Comparison of ENCODE assay signal across 13 cellular contexts in the genomic region with DNA sequence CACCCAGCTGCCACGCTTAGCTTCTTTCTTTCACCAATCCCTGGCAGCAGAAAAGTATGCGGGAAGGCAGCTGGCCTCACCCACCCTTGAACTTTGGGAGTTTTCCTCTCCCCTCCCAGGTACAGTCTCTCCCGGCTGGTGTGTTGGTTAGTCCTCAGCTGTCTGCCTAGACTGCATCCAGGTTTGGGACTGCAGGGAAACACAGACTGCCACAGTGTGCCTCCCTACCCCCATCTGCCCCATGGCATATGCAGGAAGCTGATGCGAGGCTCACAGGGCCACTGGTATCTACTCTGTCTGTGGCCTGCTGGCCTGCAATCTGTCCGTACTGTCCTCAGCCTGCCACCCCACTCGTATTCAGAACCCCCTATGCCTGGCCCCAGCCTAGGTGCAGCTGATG. TPM values are rescaled to one million over a fixed set of nuclear protein-coding genes. Genes with fewer than 3 reads are reported as not detected.
DNase-seq lines count a peak whose midpoint lies in the region; ATAC-seq, FAIRE-seq and TF ChIP-seq lines count a peak whose summit lies in the region.
"Had no signal": no experiment of that assay in that cellular context is flagged by ENCODE, and none has a peak within 500 bp of the region (broad histone marks: within the 10 kb centered on the region; RNA-seq: fewer than 3 reads in every experiment).

No MANE protein-coding gene starts in this region.

- CTCF ChIA-PET in HEK293T (lab: Yijun Ruan, JAX): no interaction called here

- peak overlapping the region; percentile 94 for H3K9ac ChIP-seq in keratinocyte (ENCODE audit: control insufficient read depth, extremely low read depth, insufficient read depth, low read length)

- intact Hi-C loops in adrenal gland (cut with DNase I) (no loop called here), gastrocnemius medialis (cut with DNase I; ENCODE audit: low total_unique reads) (no loop called here)

- no peak overlapping the region for H3K27ac ChIP-seq in CD4-positive, CD25-positive, alpha-beta regulatory T cell (ENCODE audit: insufficient read depth, low read length, poor library complexity, severe bottlenecking)
- H3K27ac ChIP-seq in adrenal gland: peak overlapping the region in 4 of 5 donors; percentile 29 to 93 (median 85)
- H3K27ac ChIP-seq in keratinocyte (ENCODE audit: control insufficient read depth, insufficient read depth, low read length): peak overlapping the region; percentile 87
- H3K27ac ChIP-seq in gastrocnemius medialis: peak overlapping the region in 3 of 4 donors; percentile 81 to 85 (median 82)
- H3K27ac ChIP-seq: neutrophil had no signal

- no peak for TF ChIP-seq CTCF in adrenal gland (IDR thresholded peaks at IDR 0.05)
- no peak for TF ChIP-seq CTCF in keratinocyte (optimal IDR thresholded peaks at IDR 0.05 in 1 of 3, IDR thresholded peaks at IDR 0.05 in 1 of 3, conservative IDR thresholded peaks at IDR 0.05 in 1 of 3; ENCODE audit: extremely low read depth in 1 of 3, insufficient read depth in 2 of 3, low read length in 3 of 3)
- TF ChIP-seq CTCF in gastrocnemius medialis (IDR thresholded peaks at IDR 0.05 in 4 of 5, conservative IDR thresholded peaks at IDR 0.05 in 1 of 5): no peak

- peak overlapping the region in 3 of 4 donors; percentile 9 to 73 (median 36) for H3K4me3 Mint-ChIP-seq in CD4-positive, CD25-positive, alpha-beta regulatory T cell
- H3K4me3 Mint-ChIP-seq: activated CD4-positive, alpha-beta T cell treated with anti-CD3 and anti-CD28 coated beads, Interleukin-2, amount 10 ng/mL, durations not matched to agents 7 days and 5 days had no signal

- peak overlapping the region in 1 of 3 donors; percentile 43 for H3K27ac Mint-ChIP-seq in CD4-positive, CD25-positive, alpha-beta regulatory T cell
- H3K27ac Mint-ChIP-seq: activated CD4-positive, alpha-beta T cell treated with anti-CD3 and anti-CD28 coated beads, Interleukin-2, amount 10 ng/mL, durations not matched to agents 7 days and 5 days had no signal

- H3K4me1 ChIP-seq in CD4-positive, CD25-positive, alpha-beta regulatory T cell (ENCODE audit: control insufficient read depth, insufficient read depth, low read length, poor library complexity, severe bottlenecking): peaks cover 17% of the 10 kb centered on the region
- H3K4me1 ChIP-seq in adrenal gland (replicated peaks in 1 of 2): peaks cover 39 to 72% of the 10 kb centered on the region in 2 donors
- H3K4me1 ChIP-seq in keratinocyte (ENCODE audit: control insufficient read depth, extremely low read depth, insufficient read depth, low read length): peaks cover 64% of the 10 kb centered on the region
- peaks cover 21 to 43% of the 10 kb centered on the region in 2 donors for H3K4me1 ChIP-seq in gastrocnemius medialis

- FAIRE-seq in keratinocyte (lab: Jason Lieb, UNC): peak; percentile 29
- FAIRE-seq: frontal cortex had no signal

- in situ Hi-C loops in gastrocnemius medialis (cut with MboI; ENCODE audit: low sequenced_read_pairs in 4 of 4) (no loop called here), KBM-7 (cut with MboI; ENCODE audit: low pct_unique_long_range_greater_than_20kb, low sequenced_read_pairs) (no loop called here)

- H3K4me1 Mint-ChIP-seq in CD4-positive, CD25-positive, alpha-beta regulatory T cell: peaks cover 0 to 32% (median 5%) of the 10 kb centered on the region in 4 donors

- H4K20me1 ChIP-seq in keratinocyte (ENCODE audit: control insufficient read depth, extremely low read depth, insufficient read depth, low read length): peaks cover 19% of the 10 kb centered on the region

- H3K9me3 Mint-ChIP-seq in CD4-positive, CD25-positive, alpha-beta regulatory T cell: no peaks in the 10 kb centered on the region
- H3K9me3 Mint-ChIP-seq: activated CD4-positive, alpha-beta T cell treated with anti-CD3 and anti-CD28 coated beads, Interleukin-2, amount 10 ng/mL, durations not matched to agents 7 days and 5 days had no signal

- H3K36me3 Mint-ChIP-seq in CD4-positive, CD25-positive, alpha-beta regulatory T cell: peaks cover 5% of the 10 kb centered on the region

- 39 to 49% (median 46%) methylated on average over 6 of the region's 6 CpGs for WGBS in adrenal gland, 4 donors

- H3K4me2 ChIP-seq in keratinocyte (ENCODE audit: control insufficient read depth, extremely low read depth, insufficient read depth, low read depth, low read length): peak overlapping the region; percentile 92

- H3K36me3 ChIP-seq in CD4-positive, CD25-positive, alpha-beta regulatory T cell (ENCODE audit: control insufficient read depth, insufficient read depth, low read length): no peaks in the 10 kb centered on the region
- no peaks in the 10 kb centered on the region for H3K36me3 ChIP-seq in adrenal gland (replicated peaks in 1 of 2)
- peaks cover 6 to 39% of the 10 kb centered on the region in 2 experiments for H3K36me3 ChIP-seq in keratinocyte (ENCODE audit: control insufficient read depth in 2 of 2, extremely low read depth in 1 of 2, insufficient read depth in 2 of 2, low read length in 2 of 2)
- no peaks in the 10 kb centered on the region for H3K36me3 ChIP-seq in gastrocnemius medialis
- H3K36me3 ChIP-seq: neutrophil had no signal

- H3K79me2 ChIP-seq in keratinocyte (ENCODE audit: control insufficient read depth, insufficient read depth, low read length): peaks cover 70% of the 10 kb centered on the region

- H3K4me3 ChIP-seq in CD4-positive, CD25-positive, alpha-beta regulatory T cell (ENCODE audit: low read depth, low read length): no peak overlapping the region
- H3K4me3 ChIP-seq in adrenal gland (peak overlapping the region in 1 of 4 donors; percentile 97), keratinocyte (ENCODE audit: control insufficient read depth in 2 of 3, extremely low read depth in 1 of 3, insufficient read depth in 2 of 3, low read depth in 1 of 3, low read length in 3 of 3) (peak overlapping the region; percentile 85 to 96 (median 91)), gastrocnemius medialis (peak overlapping the region in 3 of 4 donors; percentile 52 to 90 (median 61))

- H3K27me3 Mint-ChIP-seq in CD4-positive, CD25-positive, alpha-beta regulatory T cell: peaks cover 56% of the 10 kb centered on the region

- peak in 1 of 2 donors; percentile 8 for TF ChIP-seq POLR2A in adrenal gland (IDR thresholded peaks at IDR 0.05)
- TF ChIP-seq POLR2A in gastrocnemius medialis (IDR thresholded peaks at IDR 0.05): no peak

- H3K9me3 ChIP-seq in CD4-positive, CD25-positive, alpha-beta regulatory T cell (ENCODE audit: control insufficient read depth in 2 of 2, low read length in 2 of 2): no peaks in the 10 kb centered on the region
- H3K9me3 ChIP-seq in adrenal gland (replicated peaks in 1 of 3): no peaks in the 10 kb centered on the region
- H3K9me3 ChIP-seq in keratinocyte (ENCODE audit: control insufficient read depth, low read depth, low read length): no peaks in the 10 kb centered on the region
- H3K9me3 ChIP-seq in gastrocnemius medialis: no peaks in the 10 kb centered on the region
- H3K9me3 ChIP-seq: neutrophil had no signal

- DNase-seq in CD4-positive, CD25-positive, alpha-beta regulatory T cell: no peak
- no peak for DNase-seq in adrenal gland
- no peak for DNase-seq in keratinocyte (ENCODE audit: low read depth, low spot score)
- no peak for DNase-seq in gastrocnemius medialis
- no peak for DNase-seq in KBM-7
- DNase-seq in HEK293T (ENCODE audit: extremely low spot score): no peak
- DNase-seq: activated CD4-positive, alpha-beta T cell treated with anti-CD3 and anti-CD28 coated beads, Interleukin-2, amount 10 ng/mL, durations not matched to agents 7 days and 5 days; DMS153; NCI-H1092 had no signal

- H3K9me1 ChIP-seq in keratinocyte (ENCODE audit: control insufficient read depth, extremely low read depth, insufficient read depth, low read length): peaks cover 9% of the 10 kb centered on the region

- dilution Hi-C loops in keratinocyte (cut with MboI; ENCODE audit: extremely low pct_ligation_motif_present, low sequenced_read_pairs): no loop called here

- H2AFZ ChIP-seq in keratinocyte (ENCODE audit: control insufficient read depth, low read length): no peak overlapping the region

- no peak for ATAC-seq in CD4-positive, CD25-positive, alpha-beta regulatory T cell (ENCODE audit: low read depth in 2 of 2)
- no peak for ATAC-seq in gastrocnemius medialis
- ATAC-seq in HG02840 (IDR thresholded peaks at IDR 0.05; ENCODE audit: low FRiP score, unreplicated experiment): no peak
- ATAC-seq in HG03571 (IDR thresholded peaks at IDR 0.05; ENCODE audit: unreplicated experiment): no peak

- peaks cover 10% of the 10 kb centered on the region for H3K27me3 ChIP-seq in CD4-positive, CD25-positive, alpha-beta regulatory T cell (ENCODE audit: control insufficient read depth, insufficient read depth, low read length)
- H3K27me3 ChIP-seq in adrenal gland (no peaks in the 10 kb centered on the region), keratinocyte (ENCODE audit: control insufficient read depth, extremely low read depth, insufficient read depth, low read length) (no peaks in the 10 kb centered on the region), gastrocnemius medialis (no peaks in the 10 kb centered on the region)

- POLR2A ChIA-PET in HEK293T (lab: Yijun Ruan, JAX): interaction anchor here (0.8 to 1.8 kb wide), 2 partner anchors 18 to 291 kb away, joined by 3 to 4 read pairs; a partner anchor contains a TSS

TF ChIP-seq in HEK293T, 16 proteins besides CTCF, POLR2A, EP300 and RAD21 (continues in another document):
- TF ChIP-seq ELF4 (IDR thresholded peaks at IDR 0.05): no peak
- no peak for TF ChIP-seq HDGF (IDR thresholded peaks at IDR 0.05; ENCODE audit: borderline replicate concordance)
- TF ChIP-seq SP1 (IDR thresholded peaks at IDR 0.05): no peak
- TF ChIP-seq NFRKB (IDR thresholded peaks at IDR 0.05): no peak

RNA-seq across cellular contexts. Expression of a gene that starts 2.1 kb away (rescaled TPM):
- total RNA-seq in CD4-positive, CD25-positive, alpha-beta regulatory T cell: 3.6 TPM
- polyA plus RNA-seq in CD4-positive, CD25-positive, alpha-beta regulatory T cell: 10 to 100 TPM in 1 of 4 donors, 1 to 10 TPM in 3; 4.8 to 10.3 (median 7.4) TPM
- total RNA-seq in adrenal gland (100 to 1,000 TPM; 165 to 461 (median 322) TPM), gastrocnemius medialis (10 to 100 TPM; 26.7 to 50.6 (median 48.4) TPM)
- polyA plus RNA-seq in adrenal gland (100 to 1,000 TPM in 2 of 3 donors, 10 to 100 TPM in 1; 66.3 to 244 (median 139) TPM), keratinocyte (922 to 1,166 TPM (median 1,084 TPM) in 3 replicates)
- polyA plus RNA-seq in keratinocyte (2011; ENCODE audit: low read depth): 172 TPM
- polyA plus RNA-seq in keratinocyte (2011; cell fraction: cytosol; rRNA removed): 591 and 749 TPM in 2 replicates
- 1,144 and 1,488 TPM in 2 replicates for polyA plus RNA-seq in keratinocyte (2011; cell fraction: nucleus; rRNA removed)
- 605 and 776 TPM in 2 replicates for polyA plus RNA-seq in keratinocyte (2012; ENCODE audit: low replicate concordance)
- 431 to 802 TPM (median 750 TPM) in 3 replicates for polyA minus RNA-seq in keratinocyte
- polyA minus RNA-seq in keratinocyte (2011; cell fraction: cytosol; rRNA and poly(A)+ RNA removed): 467 TPM
- 442 and 537 TPM in 2 replicates for polyA minus RNA-seq in keratinocyte (2011; cell fraction: nucleus; rRNA and poly(A)+ RNA removed)
